In genomic region chr9:131410051-131410491, GRCh38 we compare ENCODE assay signal across 8 cellular contexts. TPM values are rescaled to one million over a fixed set of nuclear protein-coding genes. Genes with fewer than 3 reads are reported as not detected.
DNase-seq lines count a peak whose midpoint lies in the region; ATAC-seq and TF ChIP-seq lines count a peak whose summit lies in the region.

No MANE protein-coding gene starts in this region.

- TF ChIP-seq CTCF in CD8-positive, alpha-beta T cell (IDR thresholded peaks at IDR 0.05) = no peak
- no peak for TF ChIP-seq CTCF in nephron (IDR thresholded peaks at IDR 0.05; ENCODE audit: unreplicated experiment in 3 of 3)

- peaks cover 26% of the 10 kb centered on the region for H3K36me3 Mint-ChIP-seq in CD8-positive, alpha-beta T cell
- H3K36me3 Mint-ChIP-seq in nephron (ENCODE audit: low read depth) = peaks cover 42% of the 10 kb centered on the region

- H3K27ac ChIP-seq in CD8-positive, alpha-beta T cell (ENCODE audit: low read depth, low read length) = no peak overlapping the region
- H3K27ac ChIP-seq in angular gyrus (ENCODE audit: low read depth, low read length) = peak overlapping the region; percentile 44

- intact Hi-C loops in CD8-positive, alpha-beta T cell (cut with DNase I, micrococcal nuclease) = loop anchor here in 1 of 2 experiments (10.0 kb wide), 1 partner anchor 65 kb away; no protein-coding TSS in a partner anchor

- H3K9me3 Mint-ChIP-seq in CD8-positive, alpha-beta T cell = no peaks in the 10 kb centered on the region
- H3K9me3 Mint-ChIP-seq in nephron = peaks cover 5% of the 10 kb centered on the region

- H3K27me3 ChIP-seq in CD8-positive, alpha-beta T cell (ENCODE audit: insufficient read depth, low read length) = no peaks in the 10 kb centered on the region

- H3K27me3 Mint-ChIP-seq in CD8-positive, alpha-beta T cell (ENCODE audit: low read depth) = no peaks in the 10 kb centered on the region
- H3K27me3 Mint-ChIP-seq in nephron (ENCODE audit: low read depth) = no peaks in the 10 kb centered on the region

- DNase-seq in CD8-positive, alpha-beta T cell = peak in 3 of 7 experiments; percentile 21 to 60 (median 43)
- DNase-seq in NCI-H446 treated with DMSO at 0.1 percent for 48 hours (lab: John Stamatoyannopoulos, UW) (peak; percentile 44), CD1c-positive myeloid dendritic cell (ENCODE audit: extremely low spot score) (no peak)

- POLR2A ChIA-PET in CD8-positive, alpha-beta T cell (lab: Charles Lee) = interaction anchor here (0.9 kb wide), 1 partner anchor 12 kb away, joined by 3 read pairs; no protein-coding TSS in a partner anchor

- peak overlapping the region; percentile 83 for H3K4me3 Mint-ChIP-seq in CD8-positive, alpha-beta T cell
- H3K4me3 Mint-ChIP-seq in nephron = no peak overlapping the region

- H3K4me1 Mint-ChIP-seq in CD8-positive, alpha-beta T cell (ENCODE audit: low read depth) = peaks cover 92% of the 10 kb centered on the region
- peaks cover 65% of the 10 kb centered on the region for H3K4me1 Mint-ChIP-seq in nephron

- peak overlapping the region; percentile 35 for H3K4me3 ChIP-seq in CD8-positive, alpha-beta T cell (ENCODE audit: low read depth, low read length)

- CTCF ChIA-PET in CD8-positive, alpha-beta T cell (lab: Charles Lee) = interaction anchor here (0.7 to 1.9 kb wide), 4 partner anchors 36 to 74 kb away, joined by 3 to 4 read pairs (median 4); no protein-coding TSS in a partner anchor

- H3K4me1 ChIP-seq in CD8-positive, alpha-beta T cell (ENCODE audit: insufficient read depth, low read length) = peaks cover 81% of the 10 kb centered on the region

- H3K36me3 ChIP-seq in CD8-positive, alpha-beta T cell (ENCODE audit: insufficient read depth, low read length) = no peaks in the 10 kb centered on the region

- peak overlapping the region; percentile 89 for H3K27ac Mint-ChIP-seq in CD8-positive, alpha-beta T cell
- peak overlapping the region; percentile 20 to 52 (median 51) for H3K27ac Mint-ChIP-seq in nephron

- no peak for ATAC-seq in CD8-positive, alpha-beta T cell
- ATAC-seq in GM18873 (IDR thresholded peaks at IDR 0.05; ENCODE audit: low FRiP score, unreplicated experiment) = no peak
- ATAC-seq in HG02981 (IDR thresholded peaks at IDR 0.05; ENCODE audit: unreplicated experiment) = no peak
- ATAC-seq in GM21737 (IDR thresholded peaks at IDR 0.05; ENCODE audit: unreplicated experiment) = no peak

- no peaks in the 10 kb centered on the region for H3K9me3 ChIP-seq in CD8-positive, alpha-beta T cell (ENCODE audit: low read length)

RNA-seq across cellular contexts. Expression of gene PRRC2B, which starts 16.2 kb away (rescaled TPM):
- 100 to 1,000 TPM; 234 to 251 TPM for total RNA-seq in CD8-positive, alpha-beta T cell
